26 cellular contexts compared by ENCODE assay signal in genomic region chr13:63010072-63010658, GRCh38.
"Had no signal": no experiment of that assay in that cellular context is flagged by ENCODE, and none has a peak within 500 bp of the region (broad histone marks: within the 10 kb centered on the region; RNA-seq: fewer than 3 reads in every experiment).

No MANE protein-coding gene starts in this region.

- H3K36me3 ChIP-seq: SJSA1 had no signal

- H3K27ac ChIP-seq: SJSA1 had no signal

- H3K27me3 ChIP-seq: SJSA1 had no signal

- H3K4me1 ChIP-seq: SJSA1 had no signal

- H3K4me3 ChIP-seq: SJSA1 had no signal

- ATAC-seq: activated T-helper 17 cell treated with anti-CD3 and anti-CD28 coated beads, Interleukin-2, amount 50 U/mL, for 72 hours; PC-3; SK-N-SH treated with all-trans-retinoic acid at 6 μM for 48 hours; WTC11 had no signal

- FAIRE-seq: astrocyte, RCC 7860 had no signal

- DNase-seq: activated CD4-positive, alpha-beta memory T cell treated with anti-CD3 and anti-CD28 coated beads for 36 hours; activated CD4-positive, alpha-beta T cell treated with anti-CD3 and anti-CD28 coated beads, Interleukin-2, amount 10 ng/mL, durations not matched to agents 24 days and 14 days; activated CD4-positive, CD25-positive, alpha-beta regulatory T cell treated with anti-CD3 and anti-CD28 coated beads, Interleukin-2, amount 50 U/mL, for 72 hours; activated CD8-positive, alpha-beta memory T cell treated with anti-CD3 and anti-CD28 coated beads for 24 hours; activated gamma-delta T cell; activated naive CD4-positive, alpha-beta T cell treated with anti-CD3 and anti-CD28 coated beads for 36 hours; activated T-cell treated with anti-CD3 and anti-CD28 coated beads, Interleukin-2, amount 50 U/mL, for 48 hours; amygdala; Kasumi-1; NCI-H1105 treated with DMSO at 0.1 percent for 48 hours; NCI-H146; NCI-H187 treated with DMSO at 0.1 percent for 48 hours; NCI-H2081 treated with DMSO at 0.1 percent for 48 hours; NCI-H345; NCI-H510A; NCI-H526 treated with DMSO at 0.1 percent for 48 hours; NCI-H82; PC-3; SHP77; SW 1271 had no signal

- H3K9me3 ChIP-seq: SJSA1 had no signal
